Comparison of ENCODE assay signal across 8 cellular contexts in genomic region chr17:27353469-27354050, GRCh38.
DNase-seq lines count a peak whose midpoint lies in the region; ATAC-seq and TF ChIP-seq lines count a peak whose summit lies in the region.

No MANE protein-coding gene starts in this region.

- ATAC-seq in GM18907 (IDR thresholded peaks at IDR 0.05; ENCODE audit: unreplicated experiment) (peak; percentile 87), HG03139 (IDR thresholded peaks at IDR 0.05; ENCODE audit: unreplicated experiment) (peak; percentile 75)

- DNase-seq in AG09319 (ENCODE audit: extremely low read depth, low read depth) (peak; percentile 84), NCI-H226 (peak; percentile 87), cerebellar nuclear complex (lab: John Stamatoyannopoulos, UW) (peak; percentile 23 to 41), kidney tubule cell (ENCODE audit: low spot score) (peak; percentile 97)
- peak; percentile 81 for DNase-seq in activated CD4-positive, alpha-beta T cell treated with anti-CD3 and anti-CD28 coated beads for 1 hour
- DNase-seq in stimulated activated CD4-positive, alpha-beta T cell treated with anti-CD3 and anti-CD28 coated beads, Interleukin-1b, Interleukin-23, amount 100 ng/mL, for 1 hour (ENCODE audit: low read depth in 2 of 2), result peak; percentile 68 to 74

- TF ChIP-seq CTCF in AG09319 (IDR thresholded peaks at IDR 0.05; ENCODE audit: low read depth, low read length), result peak; percentile 24

Comparison
In these comparisons a context has a peak if more than half of its experiments do, and no peak if none do; other contexts are left out.
1. Peak in every context shown above with its lines: DNase-seq and ATAC-seq.
2. DNase-seq: peak in every context shown above with its lines; median percentile 97 in kidney tubule cell; 87 in NCI-H226; 84 in AG09319; 81 in activated CD4-positive, alpha-beta T cell treated with anti-CD3 and anti-CD28 coated beads for 1 hour; 71 in stimulated activated CD4-positive, alpha-beta T cell treated with anti-CD3 and anti-CD28 coated beads, Interleukin-1b, Interleukin-23, amount 100 ng/mL, for 1 hour; 32 in cerebellar nuclear complex.